1 cellular context compared by ENCODE assay signal in the genomic region with DNA sequence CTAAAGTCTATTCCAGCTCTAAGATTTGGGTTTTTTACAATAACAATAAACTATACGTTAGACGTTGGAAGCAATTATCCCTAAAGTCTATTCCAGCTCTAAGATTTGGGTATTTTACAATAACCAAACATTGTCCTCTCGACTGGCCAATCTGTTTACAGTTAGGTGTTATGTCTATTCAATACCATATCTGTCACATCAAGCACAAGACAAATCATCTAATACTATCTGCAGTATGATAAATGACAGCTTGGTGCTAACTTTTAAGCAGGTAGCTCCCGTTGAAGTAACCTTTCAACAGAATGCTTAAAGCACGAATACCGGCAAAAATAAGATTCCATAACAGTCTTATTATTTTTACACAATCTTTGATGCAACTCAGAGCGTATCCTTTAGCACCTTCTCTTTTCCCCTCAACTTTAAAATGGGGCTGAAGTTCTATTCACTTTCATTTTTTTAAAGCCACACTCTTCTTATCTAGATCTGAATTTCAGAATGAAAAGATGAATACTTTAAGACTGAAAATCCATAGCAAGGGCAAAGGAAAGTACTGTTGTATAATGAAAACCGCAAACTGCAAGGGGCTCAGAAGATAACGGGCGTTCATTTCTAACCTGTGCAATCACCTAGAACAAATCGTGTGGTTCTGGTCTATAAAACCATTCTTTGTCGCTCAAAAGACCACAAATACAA.
A peak's percentile ranks its signal among the peaks of the same experiment; 100 is the strongest.
TF ChIP-seq lines count a peak whose summit lies in the region.

No MANE protein-coding gene starts in this region.

TF ChIP-seq in HepG2, 621 proteins besides CTCF, POLR2A, EP300 and RAD21:
- TF ChIP-seq EZH2 (conservative IDR thresholded peaks at IDR 0.05; ENCODE audit: low read depth, low read length) (no peak), NFIC (IDR thresholded peaks at IDR 0.05; ENCODE audit: low read length) (peak; percentile 41; the same call in 1 of the 2 replicates), ZFP91 (CRISPR knock-in tag; IDR thresholded peaks at IDR 0.05; ENCODE audit: borderline replicate concordance) (no peak), SMC3 (IDR thresholded peaks at IDR 0.05; ENCODE audit: low read length) (no peak), ZNF547 (CRISPR knock-in tag; IDR thresholded peaks at IDR 0.05) (no peak), AGO1 (IDR thresholded peaks at IDR 0.05; ENCODE audit: low read depth, low read length, poor library complexity, severe bottlenecking) (no peak), ZNF10 (CRISPR knock-in tag; IDR thresholded peaks at IDR 0.05; ENCODE audit: borderline replicate concordance, low read depth) (no peak), ZNF337 (CRISPR knock-in tag; IDR thresholded peaks at IDR 0.05; ENCODE audit: borderline replicate concordance, low read depth) (0 out of 2 replicates have a peak, but pooled peaks have one; percentile 25), GMEB1 (CRISPR knock-in tag; IDR thresholded peaks at IDR 0.05; ENCODE audit: borderline replicate concordance) (peak; percentile 35; the same call in 1 of the 2 replicates), CBFB (CRISPR knock-in tag; IDR thresholded peaks at IDR 0.05) (no peak), MEF2D (CRISPR knock-in tag; IDR thresholded peaks at IDR 0.05) (no peak; the same call in 1 of the 2 replicates), MED8 (CRISPR knock-in tag; IDR thresholded peaks at IDR 0.05; ENCODE audit: insufficient replicate concordance) (no peak), NR0B2 (CRISPR knock-in tag; IDR thresholded peaks at IDR 0.05) (no peak), AFF4 (CRISPR knock-in tag; IDR thresholded peaks at IDR 0.05) (no peak), U2AF1 (optimal IDR thresholded peaks at IDR 0.05; ENCODE audit: low read depth, low read length) (no peak), ZNF775 (CRISPR knock-in tag; IDR thresholded peaks at IDR 0.05; ENCODE audit: borderline replicate concordance) (no peak), GABPA (IDR thresholded peaks at IDR 0.05; ENCODE audit: low read depth, low read length) (no peak), GABPA (CRISPR knock-in tag; IDR thresholded peaks at IDR 0.05; ENCODE audit: low read depth) (no peak), SAP130 (CRISPR knock-in tag; IDR thresholded peaks at IDR 0.05; ENCODE audit: low read depth) (no peak), ZNF780A (CRISPR knock-in tag; IDR thresholded peaks at IDR 0.05) (0 out of 2 replicates have a peak, but pooled peaks have one; percentile 44), ZNF558 (CRISPR knock-in tag; IDR thresholded peaks at IDR 0.05; ENCODE audit: borderline replicate concordance) (0 out of 2 replicates have a peak, but pooled peaks have one; percentile 39), ATM (IDR thresholded peaks at IDR 0.05; ENCODE audit: borderline replicate concordance) (no peak)
TF ChIP-seq in HepG2: peak in this region for 5.
